Comparison of ENCODE assay signal across 1 cellular context in the genomic region with DNA sequence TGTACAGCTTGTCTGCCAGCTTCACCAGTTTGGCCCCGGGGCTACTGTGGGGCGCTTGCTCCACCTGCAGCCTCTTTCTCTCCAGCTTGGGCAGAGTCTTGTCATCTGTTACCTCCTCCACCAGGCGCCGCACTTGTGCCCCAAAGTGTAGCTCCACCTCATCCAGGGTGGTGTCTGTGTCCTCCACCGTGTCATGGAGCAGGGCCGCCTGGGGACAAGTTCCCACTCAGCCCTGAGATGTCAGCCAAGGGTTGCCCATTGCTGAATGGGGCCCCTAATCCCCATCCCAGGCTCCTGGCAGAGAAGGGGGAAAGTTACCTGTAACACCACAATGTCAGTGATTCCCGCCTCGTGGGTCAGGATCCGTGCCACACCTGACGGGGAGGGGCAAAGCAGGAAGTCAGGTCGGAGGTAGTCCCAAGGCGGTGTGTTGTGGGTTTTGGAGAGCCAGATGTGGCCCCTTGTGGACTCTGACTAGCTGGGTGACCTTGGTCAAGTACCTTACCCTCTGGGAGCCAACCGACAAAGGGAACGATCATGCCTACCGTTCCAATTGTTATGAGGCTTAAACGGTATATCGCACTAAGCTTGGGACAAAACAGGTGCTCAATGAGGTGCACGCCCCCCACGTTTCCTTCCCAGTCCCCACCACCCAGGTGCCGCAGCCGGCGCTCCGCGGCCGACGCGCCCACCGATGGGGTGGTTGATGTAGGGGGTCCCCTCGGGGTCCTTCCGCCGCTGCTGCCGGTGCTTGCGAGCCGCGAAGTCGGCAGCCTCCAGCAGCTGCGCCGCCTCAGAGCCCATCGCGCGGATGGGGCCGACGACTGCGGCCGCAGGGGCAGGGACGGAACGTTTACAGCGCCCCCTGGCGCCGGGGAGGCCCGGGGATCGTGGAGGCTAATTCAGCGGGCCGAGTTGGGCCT.
TF ChIP-seq lines count a peak whose summit lies in the region.

A gene with protein sequence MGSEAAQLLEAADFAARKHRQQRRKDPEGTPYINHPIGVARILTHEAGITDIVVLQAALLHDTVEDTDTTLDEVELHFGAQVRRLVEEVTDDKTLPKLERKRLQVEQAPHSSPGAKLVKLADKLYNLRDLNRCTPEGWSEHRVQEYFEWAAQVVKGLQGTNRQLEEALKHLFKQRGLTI (minus strand): TSS at position 813 of the 923 bp plus-strand sequence. CDS start 9 bp downstream, at position 804.

TF ChIP-seq in HepG2, 621 proteins besides CTCF, POLR2A, EP300 and RAD21 (continued from another document and continues in another):
- TF ChIP-seq, protein P1, sequence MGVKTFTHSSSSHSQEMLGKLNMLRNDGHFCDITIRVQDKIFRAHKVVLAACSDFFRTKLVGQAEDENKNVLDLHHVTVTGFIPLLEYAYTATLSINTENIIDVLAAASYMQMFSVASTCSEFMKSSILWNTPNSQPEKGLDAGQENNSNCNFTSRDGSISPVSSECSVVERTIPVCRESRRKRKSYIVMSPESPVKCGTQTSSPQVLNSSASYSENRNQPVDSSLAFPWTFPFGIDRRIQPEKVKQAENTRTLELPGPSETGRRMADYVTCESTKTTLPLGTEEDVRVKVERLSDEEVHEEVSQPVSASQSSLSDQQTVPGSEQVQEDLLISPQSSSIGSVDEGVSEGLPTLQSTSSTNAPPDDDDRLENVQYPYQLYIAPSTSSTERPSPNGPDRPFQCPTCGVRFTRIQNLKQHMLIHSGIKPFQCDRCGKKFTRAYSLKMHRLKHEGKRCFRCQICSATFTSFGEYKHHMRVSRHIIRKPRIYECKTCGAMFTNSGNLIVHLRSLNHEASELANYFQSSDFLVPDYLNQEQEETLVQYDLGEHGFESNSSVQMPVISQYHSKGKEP (CRISPR knock-in tag; IDR thresholded peaks at IDR 0.05), result peak; percentile 51; the same call in 1 of the 2 replicates
- TF ChIP-seq JUND (CRISPR knock-in tag; IDR thresholded peaks at IDR 0.05) (no peak), ZNF101 (CRISPR knock-in tag; IDR thresholded peaks at IDR 0.05; ENCODE audit: borderline replicate concordance, low read depth) (no peak), ZNF605 (CRISPR knock-in tag; IDR thresholded peaks at IDR 0.05) (peak; percentile 89), HOXA5 (CRISPR knock-in tag; IDR thresholded peaks at IDR 0.05) (peak; percentile 40; the same call in 1 of the 2 replicates), FOSL1 (CRISPR knock-in tag; IDR thresholded peaks at IDR 0.05; ENCODE audit: borderline replicate concordance) (no peak), ZNF143 (CRISPR knock-in tag; IDR thresholded peaks at IDR 0.05) (0 out of 2 replicates have a peak, but pooled peaks have one; percentile 15), ZNF784 (CRISPR knock-in tag; IDR thresholded peaks at IDR 0.05; ENCODE audit: borderline replicate concordance) (no peak), ZNF230 (CRISPR knock-in tag; IDR thresholded peaks at IDR 0.05) (no peak; the same call in 1 of the 2 replicates), ZNF672 (CRISPR knock-in tag; IDR thresholded peaks at IDR 0.05) (0 out of 2 replicates have a peak, but pooled peaks have one; percentile 16), IKZF4 (CRISPR knock-in tag; IDR thresholded peaks at IDR 0.05; ENCODE audit: borderline replicate concordance, low read depth, not compliant biosample characterization) (no peak), HOXD1 (CRISPR knock-in tag; IDR thresholded peaks at IDR 0.05) (no peak; the same call in 1 of the 2 replicates), PAWR (CRISPR knock-in tag; IDR thresholded peaks at IDR 0.05; ENCODE audit: borderline replicate concordance) (no peak), ZNF496 (CRISPR knock-in tag; IDR thresholded peaks at IDR 0.05; ENCODE audit: insufficient replicate concordance) (no peak), NR3C1 (CRISPR knock-in tag; IDR thresholded peaks at IDR 0.05) (no peak), ZFP36L2 (CRISPR knock-in tag; IDR thresholded peaks at IDR 0.05) (peak; percentile 80; the same call in 1 of the 2 replicates), MTF1 (CRISPR knock-in tag; IDR thresholded peaks at IDR 0.05) (no peak), ZNF510 (CRISPR knock-in tag; IDR thresholded peaks at IDR 0.05; ENCODE audit: low read depth) (no peak; the same call in 1 of the 2 replicates), SAP130 (CRISPR knock-in tag; IDR thresholded peaks at IDR 0.05; ENCODE audit: low read depth) (peak; percentile 68), ZNF12 (CRISPR knock-in tag; IDR thresholded peaks at IDR 0.05) (no peak), IRF2 (CRISPR knock-in tag; IDR thresholded peaks at IDR 0.05) (peak; percentile 37; the same call in 1 of the 2 replicates), ZFYVE20 (CRISPR knock-in tag; IDR thresholded peaks at IDR 0.05; ENCODE audit: borderline replicate concordance, low read depth) (no peak), GZF1 (CRISPR knock-in tag; IDR thresholded peaks at IDR 0.05) (no peak), POLR2AphosphoS2 (IDR thresholded peaks at IDR 0.05; ENCODE audit: low read depth, low read length) (no peak), ZFP1 (CRISPR knock-in tag; IDR thresholded peaks at IDR 0.05) (no peak), ZNF136 (CRISPR knock-in tag; IDR thresholded peaks at IDR 0.05; ENCODE audit: low read depth) (no peak), MED1 (CRISPR knock-in tag; IDR thresholded peaks at IDR 0.05) (peak; percentile 72; the same call in 1 of the 2 replicates), ZNF432 (CRISPR knock-in tag; IDR thresholded peaks at IDR 0.05; ENCODE audit: borderline replicate concordance) (no peak)
- TF ChIP-seq, protein P2, sequence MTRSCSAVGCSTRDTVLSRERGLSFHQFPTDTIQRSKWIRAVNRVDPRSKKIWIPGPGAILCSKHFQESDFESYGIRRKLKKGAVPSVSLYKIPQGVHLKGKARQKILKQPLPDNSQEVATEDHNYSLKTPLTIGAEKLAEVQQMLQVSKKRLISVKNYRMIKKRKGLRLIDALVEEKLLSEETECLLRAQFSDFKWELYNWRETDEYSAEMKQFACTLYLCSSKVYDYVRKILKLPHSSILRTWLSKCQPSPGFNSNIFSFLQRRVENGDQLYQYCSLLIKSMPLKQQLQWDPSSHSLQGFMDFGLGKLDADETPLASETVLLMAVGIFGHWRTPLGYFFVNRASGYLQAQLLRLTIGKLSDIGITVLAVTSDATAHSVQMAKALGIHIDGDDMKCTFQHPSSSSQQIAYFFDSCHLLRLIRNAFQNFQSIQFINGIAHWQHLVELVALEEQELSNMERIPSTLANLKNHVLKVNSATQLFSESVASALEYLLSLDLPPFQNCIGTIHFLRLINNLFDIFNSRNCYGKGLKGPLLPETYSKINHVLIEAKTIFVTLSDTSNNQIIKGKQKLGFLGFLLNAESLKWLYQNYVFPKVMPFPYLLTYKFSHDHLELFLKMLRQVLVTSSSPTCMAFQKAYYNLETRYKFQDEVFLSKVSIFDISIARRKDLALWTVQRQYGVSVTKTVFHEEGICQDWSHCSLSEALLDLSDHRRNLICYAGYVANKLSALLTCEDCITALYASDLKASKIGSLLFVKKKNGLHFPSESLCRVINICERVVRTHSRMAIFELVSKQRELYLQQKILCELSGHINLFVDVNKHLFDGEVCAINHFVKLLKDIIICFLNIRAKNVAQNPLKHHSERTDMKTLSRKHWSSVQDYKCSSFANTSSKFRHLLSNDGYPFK (CRISPR knock-in tag; IDR thresholded peaks at IDR 0.05; ENCODE audit: borderline replicate concordance), result peak; percentile 73; the same call in 1 of the 2 replicates
- TF ChIP-seq, protein P3, sequence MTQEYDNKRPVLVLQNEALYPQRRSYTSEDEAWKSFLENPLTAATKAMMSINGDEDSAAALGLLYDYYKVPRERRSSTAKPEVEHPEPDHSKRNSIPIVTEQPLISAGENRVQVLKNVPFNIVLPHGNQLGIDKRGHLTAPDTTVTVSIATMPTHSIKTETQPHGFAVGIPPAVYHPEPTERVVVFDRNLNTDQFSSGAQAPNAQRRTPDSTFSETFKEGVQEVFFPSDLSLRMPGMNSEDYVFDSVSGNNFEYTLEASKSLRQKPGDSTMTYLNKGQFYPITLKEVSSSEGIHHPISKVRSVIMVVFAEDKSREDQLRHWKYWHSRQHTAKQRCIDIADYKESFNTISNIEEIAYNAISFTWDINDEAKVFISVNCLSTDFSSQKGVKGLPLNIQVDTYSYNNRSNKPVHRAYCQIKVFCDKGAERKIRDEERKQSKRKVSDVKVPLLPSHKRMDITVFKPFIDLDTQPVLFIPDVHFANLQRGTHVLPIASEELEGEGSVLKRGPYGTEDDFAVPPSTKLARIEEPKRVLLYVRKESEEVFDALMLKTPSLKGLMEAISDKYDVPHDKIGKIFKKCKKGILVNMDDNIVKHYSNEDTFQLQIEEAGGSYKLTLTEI (CRISPR knock-in tag; conservative IDR thresholded peaks at IDR 0.05), result no peak
- TF ChIP-seq, protein P4, sequence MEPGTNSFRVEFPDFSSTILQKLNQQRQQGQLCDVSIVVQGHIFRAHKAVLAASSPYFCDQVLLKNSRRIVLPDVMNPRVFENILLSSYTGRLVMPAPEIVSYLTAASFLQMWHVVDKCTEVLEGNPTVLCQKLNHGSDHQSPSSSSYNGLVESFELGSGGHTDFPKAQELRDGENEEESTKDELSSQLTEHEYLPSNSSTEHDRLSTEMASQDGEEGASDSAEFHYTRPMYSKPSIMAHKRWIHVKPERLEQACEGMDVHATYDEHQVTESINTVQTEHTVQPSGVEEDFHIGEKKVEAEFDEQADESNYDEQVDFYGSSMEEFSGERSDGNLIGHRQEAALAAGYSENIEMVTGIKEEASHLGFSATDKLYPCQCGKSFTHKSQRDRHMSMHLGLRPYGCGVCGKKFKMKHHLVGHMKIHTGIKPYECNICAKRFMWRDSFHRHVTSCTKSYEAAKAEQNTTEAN (CRISPR knock-in tag; conservative IDR thresholded peaks at IDR 0.05), result peak; percentile 49
- TF ChIP-seq, protein P5, sequence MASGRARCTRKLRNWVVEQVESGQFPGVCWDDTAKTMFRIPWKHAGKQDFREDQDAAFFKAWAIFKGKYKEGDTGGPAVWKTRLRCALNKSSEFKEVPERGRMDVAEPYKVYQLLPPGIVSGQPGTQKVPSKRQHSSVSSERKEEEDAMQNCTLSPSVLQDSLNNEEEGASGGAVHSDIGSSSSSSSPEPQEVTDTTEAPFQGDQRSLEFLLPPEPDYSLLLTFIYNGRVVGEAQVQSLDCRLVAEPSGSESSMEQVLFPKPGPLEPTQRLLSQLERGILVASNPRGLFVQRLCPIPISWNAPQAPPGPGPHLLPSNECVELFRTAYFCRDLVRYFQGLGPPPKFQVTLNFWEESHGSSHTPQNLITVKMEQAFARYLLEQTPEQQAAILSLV (CRISPR knock-in tag; IDR thresholded peaks at IDR 0.05; ENCODE audit: borderline replicate concordance), result peak; percentile 85; the same call in 1 of the 2 replicates
- TF ChIP-seq, protein P6, sequence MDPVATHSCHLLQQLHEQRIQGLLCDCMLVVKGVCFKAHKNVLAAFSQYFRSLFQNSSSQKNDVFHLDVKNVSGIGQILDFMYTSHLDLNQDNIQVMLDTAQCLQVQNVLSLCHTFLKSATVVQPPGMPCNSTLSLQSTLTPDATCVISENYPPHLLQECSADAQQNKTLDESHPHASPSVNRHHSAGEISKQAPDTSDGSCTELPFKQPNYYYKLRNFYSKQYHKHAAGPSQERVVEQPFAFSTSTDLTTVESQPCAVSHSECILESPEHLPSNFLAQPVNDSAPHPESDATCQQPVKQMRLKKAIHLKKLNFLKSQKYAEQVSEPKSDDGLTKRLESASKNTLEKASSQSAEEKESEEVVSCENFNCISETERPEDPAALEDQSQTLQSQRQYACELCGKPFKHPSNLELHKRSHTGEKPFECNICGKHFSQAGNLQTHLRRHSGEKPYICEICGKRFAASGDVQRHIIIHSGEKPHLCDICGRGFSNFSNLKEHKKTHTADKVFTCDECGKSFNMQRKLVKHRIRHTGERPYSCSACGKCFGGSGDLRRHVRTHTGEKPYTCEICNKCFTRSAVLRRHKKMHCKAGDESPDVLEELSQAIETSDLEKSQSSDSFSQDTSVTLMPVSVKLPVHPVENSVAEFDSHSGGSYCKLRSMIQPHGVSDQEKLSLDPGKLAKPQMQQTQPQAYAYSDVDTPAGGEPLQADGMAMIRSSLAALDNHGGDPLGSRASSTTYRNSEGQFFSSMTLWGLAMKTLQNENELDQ (CRISPR knock-in tag; IDR thresholded peaks at IDR 0.05; ENCODE audit: borderline replicate concordance), result no peak
- TF ChIP-seq, protein P7, sequence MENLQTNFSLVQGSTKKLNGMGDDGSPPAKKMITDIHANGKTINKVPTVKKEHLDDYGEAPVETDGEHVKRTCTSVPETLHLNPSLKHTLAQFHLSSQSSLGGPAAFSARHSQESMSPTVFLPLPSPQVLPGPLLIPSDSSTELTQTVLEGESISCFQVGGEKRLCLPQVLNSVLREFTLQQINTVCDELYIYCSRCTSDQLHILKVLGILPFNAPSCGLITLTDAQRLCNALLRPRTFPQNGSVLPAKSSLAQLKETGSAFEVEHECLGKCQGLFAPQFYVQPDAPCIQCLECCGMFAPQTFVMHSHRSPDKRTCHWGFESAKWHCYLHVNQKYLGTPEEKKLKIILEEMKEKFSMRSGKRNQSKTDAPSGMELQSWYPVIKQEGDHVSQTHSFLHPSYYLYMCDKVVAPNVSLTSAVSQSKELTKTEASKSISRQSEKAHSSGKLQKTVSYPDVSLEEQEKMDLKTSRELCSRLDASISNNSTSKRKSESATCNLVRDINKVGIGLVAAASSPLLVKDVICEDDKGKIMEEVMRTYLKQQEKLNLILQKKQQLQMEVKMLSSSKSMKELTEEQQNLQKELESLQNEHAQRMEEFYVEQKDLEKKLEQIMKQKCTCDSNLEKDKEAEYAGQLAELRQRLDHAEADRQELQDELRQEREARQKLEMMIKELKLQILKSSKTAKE (CRISPR knock-in tag; IDR thresholded peaks at IDR 0.05; ENCODE audit: borderline replicate concordance), result no peak
- TF ChIP-seq, protein P8, sequence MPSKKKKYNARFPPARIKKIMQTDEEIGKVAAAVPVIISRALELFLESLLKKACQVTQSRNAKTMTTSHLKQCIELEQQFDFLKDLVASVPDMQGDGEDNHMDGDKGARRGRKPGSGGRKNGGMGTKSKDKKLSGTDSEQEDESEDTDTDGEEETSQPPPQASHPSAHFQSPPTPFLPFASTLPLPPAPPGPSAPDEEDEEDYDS (CRISPR knock-in tag; IDR thresholded peaks at IDR 0.05), result 0 out of 2 replicates have a peak, but pooled peaks have one; percentile 40
- TF ChIP-seq, protein P9, sequence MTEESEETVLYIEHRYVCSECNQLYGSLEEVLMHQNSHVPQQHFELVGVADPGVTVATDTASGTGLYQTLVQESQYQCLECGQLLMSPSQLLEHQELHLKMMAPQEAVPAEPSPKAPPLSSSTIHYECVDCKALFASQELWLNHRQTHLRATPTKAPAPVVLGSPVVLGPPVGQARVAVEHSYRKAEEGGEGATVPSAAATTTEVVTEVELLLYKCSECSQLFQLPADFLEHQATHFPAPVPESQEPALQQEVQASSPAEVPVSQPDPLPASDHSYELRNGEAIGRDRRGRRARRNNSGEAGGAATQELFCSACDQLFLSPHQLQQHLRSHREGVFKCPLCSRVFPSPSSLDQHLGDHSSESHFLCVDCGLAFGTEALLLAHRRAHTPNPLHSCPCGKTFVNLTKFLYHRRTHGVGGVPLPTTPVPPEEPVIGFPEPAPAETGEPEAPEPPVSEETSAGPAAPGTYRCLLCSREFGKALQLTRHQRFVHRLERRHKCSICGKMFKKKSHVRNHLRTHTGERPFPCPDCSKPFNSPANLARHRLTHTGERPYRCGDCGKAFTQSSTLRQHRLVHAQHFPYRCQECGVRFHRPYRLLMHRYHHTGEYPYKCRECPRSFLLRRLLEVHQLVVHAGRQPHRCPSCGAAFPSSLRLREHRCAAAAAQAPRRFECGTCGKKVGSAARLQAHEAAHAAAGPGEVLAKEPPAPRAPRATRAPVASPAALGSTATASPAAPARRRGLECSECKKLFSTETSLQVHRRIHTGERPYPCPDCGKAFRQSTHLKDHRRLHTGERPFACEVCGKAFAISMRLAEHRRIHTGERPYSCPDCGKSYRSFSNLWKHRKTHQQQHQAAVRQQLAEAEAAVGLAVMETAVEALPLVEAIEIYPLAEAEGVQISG (CRISPR knock-in tag; IDR thresholded peaks at IDR 0.05), result peak; percentile 99
